In the genomic region with DNA sequence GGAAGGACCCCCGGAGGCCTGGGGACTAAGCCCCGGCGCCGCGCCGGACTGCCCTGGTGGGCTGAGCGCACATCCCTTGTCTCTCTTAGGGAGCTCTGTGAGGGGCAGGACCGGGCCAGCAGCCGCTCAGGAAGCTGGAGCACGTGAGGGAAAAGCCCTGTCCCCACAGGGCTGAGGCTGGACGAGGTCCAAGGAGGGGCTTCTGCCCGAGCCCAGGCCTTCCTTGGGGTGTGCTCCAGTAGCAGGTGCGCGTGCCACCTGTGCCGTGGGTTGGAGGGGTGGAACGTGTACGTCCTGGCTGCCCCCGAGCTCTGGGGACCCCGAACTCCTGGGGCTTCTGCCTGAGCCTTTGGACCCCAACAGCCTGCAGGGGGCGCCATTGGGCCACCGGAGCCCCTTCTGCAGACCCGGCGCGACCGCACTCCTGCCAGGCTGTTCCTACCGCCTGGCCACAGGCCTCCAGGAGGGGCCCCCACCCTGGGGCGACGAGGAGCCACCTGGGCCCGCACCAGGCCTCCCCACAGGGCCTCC, we compare ENCODE assay signal across 8 cellular contexts. TPM values are rescaled to one million over a fixed set of nuclear protein-coding genes. Genes with fewer than 3 reads are reported as not detected.
DNase-seq lines count a peak whose midpoint lies in the region; ATAC-seq and TF ChIP-seq lines count a peak whose summit lies in the region.

No MANE protein-coding gene starts in this region.

- peaks cover 6% of the 10 kb centered on the region for H3K36me3 ChIP-seq in endodermal cell (ENCODE audit: control insufficient read depth, insufficient read depth, low read length)

- no peak overlapping the region for H3K9ac ChIP-seq in endodermal cell (ENCODE audit: extremely low read depth, low read length, poor library complexity, severe bottlenecking)

- H3K4me1 ChIP-seq in endodermal cell (ENCODE audit: control insufficient read depth, insufficient read depth, low read length), result no peaks in the 10 kb centered on the region

- H3K27me3 ChIP-seq in endodermal cell (ENCODE audit: control insufficient read depth, insufficient read depth, low read length, poor library complexity, severe bottlenecking), result no peaks in the 10 kb centered on the region

- DNase-seq in CD1c-positive myeloid dendritic cell (ENCODE audit: extremely low spot score) (peak; percentile 79), HFFc6 (peak; percentile 66), NOMO-1 (lab: John Stamatoyannopoulos, UW; ENCODE audit: unreplicated experiment in 2 of 2) (peak; percentile 71 to 78), endodermal cell (peak; percentile 94), myocyte (ENCODE audit: low read depth) (peak; percentile 65)
- DNase-seq in activated CD8-positive, alpha-beta memory T cell treated with anti-CD3 and anti-CD28 coated beads for 24 hours, result peak; percentile 93
- DNase-seq in stimulated activated CD8-positive, alpha-beta memory T cell treated with anti-CD3 and anti-CD28 coated beads, Interleukin-7, amount 100 ng/mL, for 48 hours (ENCODE audit: extremely low read depth in 1 of 2, low read depth in 1 of 2), result peak; percentile 69 to 77

- H3K9me3 ChIP-seq in endodermal cell (ENCODE audit: control insufficient read depth, low read length), result no peaks in the 10 kb centered on the region

- H3K27ac Mint-ChIP-seq in HFFc6, result no peak overlapping the region
- no peak overlapping the region for H3K27ac Mint-ChIP-seq in endodermal cell

- H3K36me3 Mint-ChIP-seq in HFFc6 (ENCODE audit: low read depth), result 0 out of 2 replicates have a peak, but pooled peaks cover 2% of the 10 kb centered on the region
- H3K36me3 Mint-ChIP-seq in endodermal cell (ENCODE audit: low read depth), result peaks cover 15% of the 10 kb centered on the region

- peak; percentile 96 for TF ChIP-seq CTCF in HFFc6 (IDR thresholded peaks at IDR 0.05)
- TF ChIP-seq CTCF in endodermal cell (conservative IDR thresholded peaks at IDR 0.05), result peak; percentile 99

- no peaks in the 10 kb centered on the region for H3K9me3 Mint-ChIP-seq in HFFc6
- no peaks in the 10 kb centered on the region for H3K9me3 Mint-ChIP-seq in endodermal cell

- H3K4me3 Mint-ChIP-seq in HFFc6 (no peak overlapping the region), endodermal cell (no peak overlapping the region)

- WGBS in endodermal cell (ENCODE audit: insufficient coverage in 1 of 2, insufficient read length in 1 of 2), 2 experiments, result 18 to 21% methylated on average over 13 to 28 of the region's 29 CpGs

- H3K27ac ChIP-seq in endodermal cell (ENCODE audit: low read depth, low read length), result no peak overlapping the region

- H3K4me1 Mint-ChIP-seq in HFFc6 (ENCODE audit: low read depth), result no peaks in the 10 kb centered on the region
- H3K4me1 Mint-ChIP-seq in endodermal cell, result no peaks in the 10 kb centered on the region

- no peak overlapping the region for H3K4me3 ChIP-seq in endodermal cell (ENCODE audit: low read length)

- no peak for ATAC-seq in HG03280 (IDR thresholded peaks at IDR 0.05; ENCODE audit: unreplicated experiment)

- H3K27me3 Mint-ChIP-seq in HFFc6 (ENCODE audit: insufficient read depth) (peaks cover 2% of the 10 kb centered on the region; the same call in 1 of the 2 replicates), endodermal cell (ENCODE audit: insufficient read depth) (no peaks in the 10 kb centered on the region)

RNA-seq across cellular contexts. Expression of gene TACC3, which starts 27.2 kb away (rescaled TPM):
- 10 to 100 TPM; 44.2 to 95.3 (median 93.3) TPM for total RNA-seq in HFFc6 (2021; fragmentation: NEBNext Ultra II Directional; extraction: Animal tissue kit (Norgen Biotek cat#: 25700))
- total RNA-seq in endodermal cell, result 100 to 1,000 TPM; 113 to 182 TPM
- polyA plus RNA-seq in endodermal cell (2013, experiment 1 of 2), result 142 TPM
- polyA plus RNA-seq in endodermal cell (2013, experiment 2 of 2), result 150 TPM
- 1.2 and 3.9 TPM in 2 replicates for total RNA-seq in myocyte
- polyA plus RNA-seq in myocyte (2012), result 4.0 TPM

RNA-seq across cellular contexts. Expression of gene TMEM129, which starts 27.4 kb away (rescaled TPM):
- 10 to 100 TPM; 24.6 to 36.7 (median 27.7) TPM for total RNA-seq in HFFc6 (2021; fragmentation: NEBNext Ultra II Directional; extraction: Animal tissue kit (Norgen Biotek cat#: 25700))
- total RNA-seq in endodermal cell (10 to 100 TPM; 33.6 to 41.7 TPM), myocyte (91.1 and 121 TPM in 2 replicates)
- 32.2 TPM for polyA plus RNA-seq in endodermal cell (2013, experiment 1 of 2)
- polyA plus RNA-seq in endodermal cell (2013, experiment 2 of 2), result 32.2 TPM
- 55.1 TPM for polyA plus RNA-seq in myocyte (2012)

RNA-seq across cellular contexts. Expression of gene SLBP, which starts 36.4 kb away (rescaled TPM):
- total RNA-seq in HFFc6 (2021; fragmentation: NEBNext Ultra II Directional; extraction: Animal tissue kit (Norgen Biotek cat#: 25700)), result 10 to 100 TPM; 44.7 to 61.9 (median 58.4) TPM
- 10 to 100 TPM; 52.1 to 60.7 TPM for total RNA-seq in endodermal cell
- polyA plus RNA-seq in endodermal cell (2013, experiment 1 of 2), result 50.7 TPM
- polyA plus RNA-seq in endodermal cell (2013, experiment 2 of 2), result 48.2 TPM
- 63.4 and 76.9 TPM in 2 replicates for total RNA-seq in myocyte
- polyA plus RNA-seq in myocyte (2012), result 32.1 TPM

RNA-seq across cellular contexts. Expression of gene FGFR3, which starts 44.6 kb away (rescaled TPM):
- total RNA-seq in HFFc6 (2021; fragmentation: NEBNext Ultra II Directional; extraction: Animal tissue kit (Norgen Biotek cat#: 25700)), result 1 to 10 TPM in 1 of 6 experiments, under 1 TPM in 5; 0.59 to 1.6 (median 0.75) TPM
- 100 to 1,000 TPM; 107 to 125 TPM for total RNA-seq in endodermal cell
- polyA plus RNA-seq in endodermal cell (2013, experiment 1 of 2), result 86.3 TPM
- polyA plus RNA-seq in endodermal cell (2013, experiment 2 of 2), result 66.7 TPM
- 0.10 TPM in 1 of 2 replicates, not detected in the other for total RNA-seq in myocyte
- polyA plus RNA-seq in myocyte (2012), result 0.11 TPM
